ENCODE assay signal across 27 cellular contexts in genomic region chr10:93753621-93754250, GRCh38. TPM values are rescaled to one million over a fixed set of nuclear protein-coding genes. Genes with fewer than 3 reads are reported as not detected.
DNase-seq lines count a peak whose midpoint lies in the region; ATAC-seq and TF ChIP-seq lines count a peak whose summit lies in the region.
"Had no signal": no experiment of that assay in that cellular context is flagged by ENCODE, and none has a peak within 500 bp of the region (broad histone marks: within the 10 kb centered on the region; RNA-seq: fewer than 3 reads in every experiment).

No MANE protein-coding gene starts in this region.

- no peaks in the 10 kb centered on the region for H3K27me3 ChIP-seq in ectodermal cell (ENCODE audit: control insufficient read depth, insufficient read depth, low read length, poor library complexity, severe bottlenecking)
- peaks cover 0 to 13% of the 10 kb centered on the region in 2 experiments for H3K27me3 ChIP-seq in mesenchymal stem cell (ENCODE audit: control insufficient read depth in 1 of 2, insufficient read depth in 1 of 2, low read length in 2 of 2)
- H3K27me3 ChIP-seq in transverse colon: no peaks in the 10 kb centered on the region
- H3K27me3 ChIP-seq: thyroid gland had no signal

- no peaks in the 10 kb centered on the region for H3K79me1 ChIP-seq in mesenchymal stem cell (replicated peaks; ENCODE audit: low read length, poor library complexity, severe bottlenecking)

- no peak overlapping the region for H2BK5ac ChIP-seq in mesenchymal stem cell (ENCODE audit: low read depth, low read length, poor library complexity, severe bottlenecking)

- H3K4me3 ChIP-seq in ectodermal cell (ENCODE audit: insufficient read depth, low read depth, low read length) (no peak overlapping the region), mesenchymal stem cell (ENCODE audit: insufficient read depth in 1 of 2, low read depth in 1 of 2, low read length in 2 of 2) (no peak overlapping the region), transverse colon (no peak overlapping the region)
- H3K4me3 ChIP-seq: thyroid gland had no signal

- in situ Hi-C loops in transverse colon (cut with MboI; ENCODE audit: low pct_ligation_motif_present in 1 of 4, low pct_unique_long_range_greater_than_20kb in 1 of 4, low sequenced_read_pairs in 3 of 4): no loop called here

- H2BK12ac ChIP-seq in mesenchymal stem cell (ENCODE audit: low read length in 2 of 2): peak overlapping the region; percentile 7 to 14

- no peak overlapping the region for H3K14ac ChIP-seq in mesenchymal stem cell (ENCODE audit: low read length in 2 of 2)

- no peak overlapping the region for H3K23ac ChIP-seq in mesenchymal stem cell (ENCODE audit: low read length in 2 of 2)

- no peak for TF ChIP-seq EP300 in transverse colon (IDR thresholded peaks at IDR 0.05; ENCODE audit: low read depth)

- H3K9me3 ChIP-seq in ectodermal cell (ENCODE audit: control insufficient read depth, low read length) (no peaks in the 10 kb centered on the region), mesenchymal stem cell (ENCODE audit: control insufficient read depth, low read length) (no peaks in the 10 kb centered on the region), transverse colon (no peaks in the 10 kb centered on the region)
- H3K9me3 ChIP-seq: thyroid gland had no signal

- H3K18ac ChIP-seq in mesenchymal stem cell (ENCODE audit: low read depth in 1 of 2, low read length in 2 of 2): peak overlapping the region; percentile 25 to 30

- H4K91ac ChIP-seq in mesenchymal stem cell (ENCODE audit: low read length): peak overlapping the region; percentile 16

- no peak overlapping the region for H3K9ac ChIP-seq in mesenchymal stem cell (ENCODE audit: low read length)

- H3K4me1 ChIP-seq in ectodermal cell (ENCODE audit: control insufficient read depth, insufficient read depth, low read length) (peaks cover 82% of the 10 kb centered on the region), mesenchymal stem cell (ENCODE audit: control insufficient read depth, insufficient read depth, low read depth, low read length) (peaks cover 12% of the 10 kb centered on the region), transverse colon (peaks cover 0 to 27% (median 14%) of the 10 kb centered on the region in 4 donors)

- H2BK15ac ChIP-seq in mesenchymal stem cell (ENCODE audit: low read depth, poor library complexity, severe bottlenecking): peak overlapping the region; percentile 45

- no peak overlapping the region for H2BK120ac ChIP-seq in mesenchymal stem cell (ENCODE audit: low read depth, low read length)

- H3K4ac ChIP-seq in mesenchymal stem cell (ENCODE audit: low read depth in 1 of 2, low read length in 2 of 2): peak overlapping the region in 1 of 2 experiments; percentile 73

- H3K36me3 ChIP-seq in ectodermal cell (ENCODE audit: control insufficient read depth, insufficient read depth, low read length) (no peaks in the 10 kb centered on the region), mesenchymal stem cell (ENCODE audit: control insufficient read depth in 1 of 2, insufficient read depth in 2 of 2, low read depth in 1 of 2, low read length in 2 of 2) (no peaks in the 10 kb centered on the region), transverse colon (no peaks in the 10 kb centered on the region)
- H3K36me3 ChIP-seq: thyroid gland had no signal

- H2AK5ac ChIP-seq in mesenchymal stem cell (ENCODE audit: low read length, severe bottlenecking): peak overlapping the region; percentile 8

- TF ChIP-seq CTCF in transverse colon (IDR thresholded peaks at IDR 0.05): no peak

- H3K27ac ChIP-seq in ectodermal cell (ENCODE audit: insufficient read depth, low read depth, low read length, poor library complexity, severe bottlenecking): peak overlapping the region; percentile 6
- H3K27ac ChIP-seq in mesenchymal stem cell (ENCODE audit: low read length, poor library complexity, severe bottlenecking): no peak overlapping the region
- peak overlapping the region; percentile 46 to 62 (median 54) for H3K27ac ChIP-seq in transverse colon
- H3K27ac ChIP-seq: thyroid gland had no signal

- TF ChIP-seq POLR2A in transverse colon (IDR thresholded peaks at IDR 0.05): no peak

- no peak for ATAC-seq in GM18870 (IDR thresholded peaks at IDR 0.05; ENCODE audit: unreplicated experiment)
- ATAC-seq: activated CD8-positive, alpha-beta memory T cell treated with anti-CD3 and anti-CD28 coated beads, Interleukin-2, amount 10 ng/mL, durations not matched to agents 7 days and 5 days; natural killer cell treated with Interleukin-12 subunit alpha and Interleukin-12 subunit beta and Interleukin-15 and Interleukin-18, amount 100 ng/mL, for 72 hours; Panc1; stimulated activated memory B cell treated with anti-CD40 and anti-IgM and Interleukin-4, amounts not matched to agents 10 μg/mL and 1 μg/mL and 100 μg/mL, for 72 hours had no signal

- WGBS in ectodermal cell, 2 experiments: 86 to 90% methylated on average over 3 of the region's 3 CpGs
- 72% methylated on average over 3 of the region's 3 CpGs for WGBS in mesenchymal stem cell
- 47 to 68% methylated on average over 3 of the region's 3 CpGs for WGBS in transverse colon (ENCODE audit: low coverage in 1 of 2), 2 donors

- no peak overlapping the region for H4K8ac ChIP-seq in mesenchymal stem cell (ENCODE audit: low read length)

- intact Hi-C loops in transverse colon (cut with DNase I; ENCODE audit: low total_unique reads): no loop called here

- peak; percentile 6 for DNase-seq in NCI-H345 (lab: John Stamatoyannopoulos, UW)
- no peak for DNase-seq in NCI-H345 treated with DMSO at 0.1 percent for 48 hours (lab: John Stamatoyannopoulos, UW; ENCODE audit: unreplicated experiment)
- peak; percentile 89 for DNase-seq in mesenchymal stem cell
- DNase-seq in transverse colon: no peak
- DNase-seq in T-helper 1 cell: no peak
- no peak for DNase-seq in AG20443 (ENCODE audit: low spot score)
- DNase-seq: activated CD4-positive, alpha-beta T cell treated with anti-CD3 and anti-CD28 coated beads, Interleukin-2, amount 10 ng/mL, durations not matched to agents 7 days and 5 days; activated CD8-positive, alpha-beta memory T cell treated with anti-CD3 and anti-CD28 coated beads, Interleukin-2, amount 10 ng/mL, durations not matched to agents 7 days and 5 days; activated naive CD4-positive, alpha-beta T cell treated with anti-CD3 and anti-CD28 coated beads, Interleukin-2, amount 50 U/mL, for 16 hours; aorta; cerebellar nuclear complex; effector CD8-positive, alpha-beta T cell; midbrain; NCI-H1105 treated with DMSO at 0.1 percent for 48 hours; NCI-H2107; NCI-H510A treated with DMSO at 0.1 percent for 48 hours; posterior cingulate gyrus; stimulated activated CD4-positive, alpha-beta T cell treated with anti-CD3 and anti-CD28 coated beads, Interleukin-2, amount 100 ng/mL, for 24 hours; T-helper 2 cell; thyroid gland had no signal

- no peak overlapping the region for H3K4me2 ChIP-seq in mesenchymal stem cell (ENCODE audit: low read length, poor library complexity, severe bottlenecking)

- H2AFZ ChIP-seq in mesenchymal stem cell (ENCODE audit: low read depth, low read length): no peak overlapping the region

RNA-seq across cellular contexts. Expression of gene LGI1, which starts 4.0 kb away (rescaled TPM):
- 74.0 TPM for polyA plus RNA-seq in ectodermal cell (2013, experiment 1 of 4)
- 59.9 TPM for polyA plus RNA-seq in ectodermal cell (2013, experiment 2 of 4)
- polyA plus RNA-seq in ectodermal cell (2013, experiment 3 of 4): 55.0 TPM
- 53.5 TPM for polyA plus RNA-seq in ectodermal cell (2013, experiment 4 of 4)
- 9.7 TPM for polyA plus RNA-seq in mesenchymal stem cell (2013, experiment 1 of 2)
- polyA plus RNA-seq in mesenchymal stem cell (2013, experiment 2 of 2): 11.1 TPM
- 1 to 10 TPM in 2 of 4 donors, not detected in 2; 1.1 to 2.4 TPM for total RNA-seq in transverse colon
- total RNA-seq: activated CD4-positive, alpha-beta T cell treated with anti-CD3 and anti-CD28 coated beads, Interleukin-2, amount 10 ng/mL, durations not matched to agents 7 days and 5 days; activated CD8-positive, alpha-beta memory T cell treated with anti-CD3 and anti-CD28 coated beads, Interleukin-2, amount 10 ng/mL, durations not matched to agents 7 days and 5 days; glomerular endothelial cell; natural killer cell treated with Interleukin-12 subunit alpha and Interleukin-12 subunit beta and Interleukin-15 and Interleukin-18, amount 100 ng/mL, for 72 hours; thyroid gland had no signal
- polyA plus RNA-seq: BJ had no signal

RNA-seq across cellular contexts. Expression of gene FRA10AC1, which starts 51.3 kb away (rescaled TPM):
- 19.4 TPM for polyA plus RNA-seq in ectodermal cell (2013, experiment 1 of 4)
- polyA plus RNA-seq in ectodermal cell (2013, experiment 2 of 4): 18.9 TPM
- 14.3 TPM for polyA plus RNA-seq in ectodermal cell (2013, experiment 3 of 4)
- 16.6 TPM for polyA plus RNA-seq in ectodermal cell (2013, experiment 4 of 4)
- polyA plus RNA-seq in mesenchymal stem cell (2013, experiment 1 of 2): 31.3 TPM
- 32.4 TPM for polyA plus RNA-seq in mesenchymal stem cell (2013, experiment 2 of 2)
- 10 to 100 TPM in 3 of 4 donors, 1 to 10 TPM in 1; 1.9 to 37.4 (median 13.9) TPM for total RNA-seq in transverse colon

Comparison
In these comparisons a context has a peak if more than half of its experiments do, and no peak if none do; other contexts are left out.
1. DNase-seq: peak in NCI-H345 (single experiment) and mesenchymal stem cell (single experiment); none in NCI-H345 treated with DMSO at 0.1 percent for 48 hours (single experiment), transverse colon (single experiment), T-helper 1 cell (0 of 5) and AG20443 (single experiment).